Comparison of ENCODE assay signal across 8 cellular contexts in the genomic region with DNA sequence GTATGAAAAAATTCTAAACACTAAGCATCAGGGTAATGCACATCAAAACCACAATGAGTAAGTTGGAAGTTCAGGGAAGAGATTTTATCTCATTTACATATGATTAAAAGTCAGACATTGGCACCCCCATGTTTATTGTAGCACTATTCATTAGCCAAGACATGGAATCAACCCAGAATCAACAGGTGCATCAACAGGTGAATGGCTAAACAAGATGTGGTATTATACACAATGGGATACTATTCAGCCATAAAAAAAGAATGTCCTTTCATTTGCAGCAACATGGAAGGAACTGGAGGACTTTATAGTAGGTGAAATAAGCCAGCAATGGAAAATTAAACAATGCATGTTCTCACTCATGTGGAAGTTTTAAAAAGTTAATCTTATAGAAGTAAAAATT.
"Had no signal": no experiment of that assay in that cellular context is flagged by ENCODE, and none has a peak within 500 bp of the region (broad histone marks: within the 10 kb centered on the region; RNA-seq: fewer than 3 reads in every experiment).

No MANE protein-coding gene starts in this region.

- DNase-seq: GM23248, GOT3, H7, KBM-7 had no signal

- H3K4me1 ChIP-seq: HAP-1 had no signal

- H3K27ac ChIP-seq: GM23248, HL-60, KMS-11 had no signal

- H3K9me3 ChIP-seq: HAP-1 had no signal

- H3K4me3 ChIP-seq: GM23248, HAP-1 had no signal

- FAIRE-seq: HepG2 had no signal
